ENCODE assay signal across 10 cellular contexts in genomic region chr14:63650336-63650952, GRCh38. TPM values are rescaled to one million over a fixed set of nuclear protein-coding genes. Genes with fewer than 3 reads are reported as not detected.
DNase-seq lines count a peak whose midpoint lies in the region; ATAC-seq, FAIRE-seq and TF ChIP-seq lines count a peak whose summit lies in the region.
"Had no signal": no experiment of that assay in that cellular context is flagged by ENCODE, and none has a peak within 500 bp of the region (broad histone marks: within the 10 kb centered on the region; RNA-seq: fewer than 3 reads in every experiment).

No MANE protein-coding gene starts in this region.

- DNase-seq in T-helper 1 cell (peak in 3 of 5 donors; percentile 29 to 79 (median 44)), coronary artery (ENCODE audit: low spot score) (no peak), kidney (no peak), retina (no peak)
- DNase-seq in activated naive CD8-positive, alpha-beta T cell treated with anti-CD3 and anti-CD28 coated beads, Interleukin-2, amount 50 U/mL, for 16 hours (ENCODE audit: low read depth, low spot score), result peak; percentile 2
- peak; percentile 17 to 19 for DNase-seq in stimulated activated CD4-positive, alpha-beta T cell treated with anti-CD3 and anti-CD28 coated beads, Interleukin-2, amount 100 ng/mL, for 48 hours
- DNase-seq: EL had no signal

- intact Hi-C loops in kidney (cut with DNase I), result no loop called here

- no peaks in the 10 kb centered on the region for H3K4me1 ChIP-seq in kidney (ENCODE audit: control insufficient read depth in 1 of 2, insufficient read depth in 1 of 2, low read depth in 1 of 2, low read length in 2 of 2)

- H3K27ac ChIP-seq in coronary artery (no peak overlapping the region), kidney (ENCODE audit: low read depth in 2 of 2, low read length in 2 of 2) (peak overlapping the region in 1 of 2 donors; percentile 65)

- no peaks in the 10 kb centered on the region for H3K36me3 ChIP-seq in kidney (ENCODE audit: control insufficient read depth in 1 of 2, insufficient read depth in 2 of 2, low read length in 2 of 2)

- no peaks in the 10 kb centered on the region for H3K9me3 ChIP-seq in kidney (ENCODE audit: control insufficient read depth in 1 of 2, low read length in 2 of 2)

- no peak for TF ChIP-seq CTCF in coronary artery (IDR thresholded peaks at IDR 0.05)
- no peak for TF ChIP-seq CTCF in kidney (IDR thresholded peaks at IDR 0.05; ENCODE audit: borderline replicate concordance, extremely low read depth, insufficient read depth)

- peak; percentile 86 for ATAC-seq in GM18868 (IDR thresholded peaks at IDR 0.05; ENCODE audit: unreplicated experiment)
- no peak for ATAC-seq in GM21717 (IDR thresholded peaks at IDR 0.05; ENCODE audit: unreplicated experiment)

- no peak overlapping the region for H3K9ac ChIP-seq in kidney (ENCODE audit: low read length in 2 of 2)

- FAIRE-seq in kidney (lab: Jason Lieb, UNC), result no peak
- FAIRE-seq: astrocyte had no signal

- H3K4me3 ChIP-seq in coronary artery (no peak overlapping the region), kidney (ENCODE audit: low read length in 2 of 2) (no peak overlapping the region)

RNA-seq across cellular contexts. Expression of gene WDR89, which starts 8.8 kb away (rescaled TPM):
- 15.7 TPM for total RNA-seq in kidney
- polyA plus RNA-seq in kidney (ENCODE audit: insufficient read depth, low read depth, low replicate concordance), result 10.8 TPM

Comparison
In these comparisons a context has a peak if more than half of its experiments do, and no peak if none do; other contexts are left out.
1. DNase-seq: peak in T-helper 1 cell (3 of 5), activated naive CD8-positive, alpha-beta T cell treated with anti-CD3 and anti-CD28 coated beads, Interleukin-2, amount 50 U/mL, for 16 hours (single experiment) and stimulated activated CD4-positive, alpha-beta T cell treated with anti-CD3 and anti-CD28 coated beads, Interleukin-2, amount 100 ng/mL, for 48 hours (2 of 2); none in coronary artery (single experiment), kidney (single experiment) and retina (single experiment).